12 cellular contexts compared by ENCODE assay signal in the genomic region with DNA sequence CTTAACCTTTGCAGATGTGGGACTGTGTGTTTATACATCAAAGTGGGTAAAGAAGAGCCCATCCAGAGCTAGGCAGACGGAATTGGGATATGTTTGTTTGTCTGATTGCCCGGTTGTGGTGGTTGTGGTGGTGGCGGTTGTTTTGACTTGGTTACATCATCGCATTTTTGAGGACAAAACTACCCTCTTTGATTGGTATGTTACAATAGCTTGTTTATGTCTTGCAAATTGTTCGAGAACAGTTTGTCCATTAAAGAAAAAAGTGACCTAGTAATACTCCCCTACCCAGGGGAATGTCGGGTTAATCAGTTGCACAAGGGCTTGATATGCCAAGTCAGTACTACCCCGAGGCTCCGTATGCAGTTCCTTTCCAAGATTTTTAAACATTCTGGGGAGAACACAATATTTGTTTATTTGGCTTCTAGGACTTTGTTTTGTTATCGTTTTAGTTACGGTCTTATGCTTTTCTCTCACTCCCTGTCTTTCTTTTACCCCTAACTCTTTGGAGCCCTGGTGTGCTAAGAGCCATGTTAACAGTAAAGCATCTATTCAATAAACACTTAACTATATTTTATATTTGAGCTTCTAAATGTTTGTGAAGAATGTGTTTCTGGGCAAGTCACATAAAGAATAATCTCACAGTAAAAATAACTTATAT.
DNase-seq lines count a peak whose midpoint lies in the region; ATAC-seq and TF ChIP-seq lines count a peak whose summit lies in the region.
"Had no signal": no experiment of that assay in that cellular context is flagged by ENCODE, and none has a peak within 500 bp of the region (broad histone marks: within the 10 kb centered on the region; RNA-seq: fewer than 3 reads in every experiment).

No MANE protein-coding gene starts in this region.

- peak overlapping the region in 2 of 5 donors; percentile 38 to 45 for H3K9ac ChIP-seq in subcutaneous abdominal adipose tissue (ENCODE audit: low read length in 5 of 5)

- H3K4me1 ChIP-seq in HEK293 (ENCODE audit: control insufficient read depth, insufficient read depth, low read length) (no peaks in the 10 kb centered on the region), subcutaneous abdominal adipose tissue (ENCODE audit: control insufficient read depth in 5 of 5, insufficient read depth in 5 of 5, low read length in 5 of 5) (peaks cover 3 to 32% (median 15%) of the 10 kb centered on the region in 5 donors)

- no peak for ATAC-seq in HG03097 (IDR thresholded peaks at IDR 0.05; ENCODE audit: low FRiP score, unreplicated experiment)
- ATAC-seq in GM21367 (IDR thresholded peaks at IDR 0.05; ENCODE audit: unreplicated experiment): no peak

- CTCF ChIA-PET in HEK293 (lab: Yijun Ruan, JAX): interaction anchor here (0.7 kb wide), 1 partner anchor 16 kb away, joined by 3 read pairs; no protein-coding TSS in a partner anchor

- H3K4me3 ChIP-seq in HEK293 (ENCODE audit: low read depth, low read length) (no peak overlapping the region), subcutaneous abdominal adipose tissue (ENCODE audit: low read depth in 1 of 5, low read length in 5 of 5) (peak overlapping the region in 1 of 5 donors; percentile 17)

- H3K27me3 ChIP-seq in layer of hippocampus (ENCODE audit: control insufficient read depth, insufficient read depth, low read length) (no peaks in the 10 kb centered on the region), subcutaneous abdominal adipose tissue (ENCODE audit: control insufficient read depth in 5 of 5, insufficient read depth in 4 of 5, low read length in 5 of 5) (no peaks in the 10 kb centered on the region)

- H3K36me3 ChIP-seq in HEK293 (ENCODE audit: control insufficient read depth in 2 of 2, insufficient read depth in 1 of 2, low read length in 2 of 2) (no peaks in the 10 kb centered on the region), subcutaneous abdominal adipose tissue (ENCODE audit: control insufficient read depth in 5 of 5, insufficient read depth in 5 of 5, low read length in 5 of 5) (no peaks in the 10 kb centered on the region)

- H3K9me3 ChIP-seq in HEK293 (ENCODE audit: control insufficient read depth, insufficient read depth, low read depth, low read length) (no peaks in the 10 kb centered on the region), subcutaneous abdominal adipose tissue (ENCODE audit: control insufficient read depth in 5 of 5, low read length in 5 of 5) (no peaks in the 10 kb centered on the region)

- H3K27ac ChIP-seq in HEK293 (ENCODE audit: extremely low read depth, low read depth, low read length): no peak overlapping the region
- peak overlapping the region; percentile 71 for H3K27ac ChIP-seq in layer of hippocampus (ENCODE audit: low read depth, low read length)
- peak overlapping the region; percentile 85 for H3K27ac ChIP-seq in subcutaneous abdominal adipose tissue (ENCODE audit: low read depth, low read length)

- DNase-seq in dedifferentiated amniotic fluid mesenchymal stem cell (ENCODE audit: extremely low spot score) (peak; percentile 22), NCI-H510A treated with DMSO at 0.1 percent for 48 hours (lab: John Stamatoyannopoulos, UW) (no peak), RKO (ENCODE audit: low spot score) (no peak)
- DNase-seq: activated naive CD4-positive, alpha-beta T cell treated with Interleukin-2 at 50 U/mL for 16 hours; CD4-positive, alpha-beta T cell; KG1; NCI-H2081 treated with DMSO at 0.1 percent for 48 hours had no signal

- TF ChIP-seq CTCF in HEK293 (tag by site-specific recombination; IDR thresholded peaks at IDR 0.05): no peak

- POLR2A ChIA-PET in HEK293 (lab: Yijun Ruan, JAX): no interaction called here

TF ChIP-seq in HEK293, 187 proteins besides CTCF, POLR2A, EP300 and RAD21:
- no peak for TF ChIP-seq ZNF174 (tag by site-specific recombination; IDR thresholded peaks at IDR 0.05)
- TF ChIP-seq, protein P1, sequence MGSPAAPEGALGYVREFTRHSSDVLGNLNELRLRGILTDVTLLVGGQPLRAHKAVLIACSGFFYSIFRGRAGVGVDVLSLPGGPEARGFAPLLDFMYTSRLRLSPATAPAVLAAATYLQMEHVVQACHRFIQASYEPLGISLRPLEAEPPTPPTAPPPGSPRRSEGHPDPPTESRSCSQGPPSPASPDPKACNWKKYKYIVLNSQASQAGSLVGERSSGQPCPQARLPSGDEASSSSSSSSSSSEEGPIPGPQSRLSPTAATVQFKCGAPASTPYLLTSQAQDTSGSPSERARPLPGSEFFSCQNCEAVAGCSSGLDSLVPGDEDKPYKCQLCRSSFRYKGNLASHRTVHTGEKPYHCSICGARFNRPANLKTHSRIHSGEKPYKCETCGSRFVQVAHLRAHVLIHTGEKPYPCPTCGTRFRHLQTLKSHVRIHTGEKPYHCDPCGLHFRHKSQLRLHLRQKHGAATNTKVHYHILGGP (tag by site-specific recombination; IDR thresholded peaks at IDR 0.05): 0 out of 2 replicates have a peak, but pooled peaks have one; percentile 46
- no peak for TF ChIP-seq ZNF571 (tag by site-specific recombination; IDR thresholded peaks at IDR 0.05)
- TF ChIP-seq, protein P2, sequence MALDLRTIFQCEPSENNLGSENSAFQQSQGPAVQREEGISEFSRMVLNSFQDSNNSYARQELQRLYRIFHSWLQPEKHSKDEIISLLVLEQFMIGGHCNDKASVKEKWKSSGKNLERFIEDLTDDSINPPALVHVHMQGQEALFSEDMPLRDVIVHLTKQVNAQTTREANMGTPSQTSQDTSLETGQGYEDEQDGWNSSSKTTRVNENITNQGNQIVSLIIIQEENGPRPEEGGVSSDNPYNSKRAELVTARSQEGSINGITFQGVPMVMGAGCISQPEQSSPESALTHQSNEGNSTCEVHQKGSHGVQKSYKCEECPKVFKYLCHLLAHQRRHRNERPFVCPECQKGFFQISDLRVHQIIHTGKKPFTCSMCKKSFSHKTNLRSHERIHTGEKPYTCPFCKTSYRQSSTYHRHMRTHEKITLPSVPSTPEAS (tag by site-specific recombination; IDR thresholded peaks at IDR 0.05): no peak
- TF ChIP-seq ZNF600 (tag by site-specific recombination; IDR thresholded peaks at IDR 0.05): no peak
- peak; percentile 78 for TF ChIP-seq WT1 (tag by site-specific recombination; IDR thresholded peaks at IDR 0.05)
- no peak for TF ChIP-seq ZNF76 (tag by site-specific recombination; IDR thresholded peaks at IDR 0.05; ENCODE audit: borderline replicate concordance, low read depth)
- no peak for TF ChIP-seq ZSCAN23 (tag by site-specific recombination; IDR thresholded peaks at IDR 0.05)
- 0 out of 2 replicates have a peak, but pooled peaks have one; percentile 41 for TF ChIP-seq ZBTB48 (tag by site-specific recombination; IDR thresholded peaks at IDR 0.05)
- no peak for TF ChIP-seq SCRT1 (tag by site-specific recombination; IDR thresholded peaks at IDR 0.05; ENCODE audit: borderline replicate concordance)
- TF ChIP-seq ZNF324 (tag by site-specific recombination; IDR thresholded peaks at IDR 0.05): no peak
- TF ChIP-seq ZBTB1 (tag by site-specific recombination; IDR thresholded peaks at IDR 0.05): no peak
- no peak for TF ChIP-seq ZNF404 (tag by site-specific recombination; IDR thresholded peaks at IDR 0.05)
- no peak for TF ChIP-seq ZNF138 (tag by site-specific recombination; IDR thresholded peaks at IDR 0.05; ENCODE audit: borderline replicate concordance)
- no peak for TF ChIP-seq ZNF768 (tag by site-specific recombination; IDR thresholded peaks at IDR 0.05)
- TF ChIP-seq, protein P3, sequence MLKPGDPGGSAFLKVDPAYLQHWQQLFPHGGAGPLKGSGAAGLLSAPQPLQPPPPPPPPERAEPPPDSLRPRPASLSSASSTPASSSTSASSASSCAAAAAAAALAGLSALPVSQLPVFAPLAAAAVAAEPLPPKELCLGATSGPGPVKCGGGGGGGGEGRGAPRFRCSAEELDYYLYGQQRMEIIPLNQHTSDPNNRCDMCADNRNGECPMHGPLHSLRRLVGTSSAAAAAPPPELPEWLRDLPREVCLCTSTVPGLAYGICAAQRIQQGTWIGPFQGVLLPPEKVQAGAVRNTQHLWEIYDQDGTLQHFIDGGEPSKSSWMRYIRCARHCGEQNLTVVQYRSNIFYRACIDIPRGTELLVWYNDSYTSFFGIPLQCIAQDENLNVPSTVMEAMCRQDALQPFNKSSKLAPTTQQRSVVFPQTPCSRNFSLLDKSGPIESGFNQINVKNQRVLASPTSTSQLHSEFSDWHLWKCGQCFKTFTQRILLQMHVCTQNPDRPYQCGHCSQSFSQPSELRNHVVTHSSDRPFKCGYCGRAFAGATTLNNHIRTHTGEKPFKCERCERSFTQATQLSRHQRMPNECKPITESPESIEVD (tag by site-specific recombination; IDR thresholded peaks at IDR 0.05): peak; percentile 67
- TF ChIP-seq, protein P4, sequence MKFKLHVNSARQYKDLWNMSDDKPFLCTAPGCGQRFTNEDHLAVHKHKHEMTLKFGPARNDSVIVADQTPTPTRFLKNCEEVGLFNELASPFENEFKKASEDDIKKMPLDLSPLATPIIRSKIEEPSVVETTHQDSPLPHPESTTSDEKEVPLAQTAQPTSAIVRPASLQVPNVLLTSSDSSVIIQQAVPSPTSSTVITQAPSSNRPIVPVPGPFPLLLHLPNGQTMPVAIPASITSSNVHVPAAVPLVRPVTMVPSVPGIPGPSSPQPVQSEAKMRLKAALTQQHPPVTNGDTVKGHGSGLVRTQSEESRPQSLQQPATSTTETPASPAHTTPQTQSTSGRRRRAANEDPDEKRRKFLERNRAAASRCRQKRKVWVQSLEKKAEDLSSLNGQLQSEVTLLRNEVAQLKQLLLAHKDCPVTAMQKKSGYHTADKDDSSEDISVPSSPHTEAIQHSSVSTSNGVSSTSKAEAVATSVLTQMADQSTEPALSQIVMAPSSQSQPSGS (tag by site-specific recombination; IDR thresholded peaks at IDR 0.05; ENCODE audit: low read depth): 0 out of 2 replicates have a peak, but pooled peaks have one; percentile 15
